8 cellular contexts compared by ENCODE assay signal in genomic region chr7:82443044-82443800, GRCh38. TPM values are rescaled to one million over a fixed set of nuclear protein-coding genes. Genes with fewer than 3 reads are reported as not detected.
DNase-seq lines count a peak whose midpoint lies in the region; ATAC-seq and TF ChIP-seq lines count a peak whose summit lies in the region.

TSS of gene CACNA2D1 (minus strand) at chr7:82443777.

- no peaks in the 10 kb centered on the region for H3K36me3 Mint-ChIP-seq in CD8-positive, alpha-beta T cell
- H3K36me3 Mint-ChIP-seq in GM23338 (ENCODE audit: low read depth) (no peaks in the 10 kb centered on the region; the same call in 2 of the 3 replicates), mesothelial cell of epicardium (no peaks in the 10 kb centered on the region)

- no peaks in the 10 kb centered on the region for H4K20me1 ChIP-seq in GM23338 (replicated peaks; ENCODE audit: insufficient read depth)

- H3K9me3 ChIP-seq in CD8-positive, alpha-beta T cell (ENCODE audit: low read length) = no peaks in the 10 kb centered on the region
- no peaks in the 10 kb centered on the region for H3K9me3 ChIP-seq in thyroid gland

- no peak within 1 kb of the TSS for H3K27ac ChIP-seq in CD8-positive, alpha-beta T cell (ENCODE audit: low read depth, low read length)
- no peak within 1 kb of the TSS; the same call in 1 of the 2 replicates for H3K27ac ChIP-seq in GM23338 (ENCODE audit: low read depth)
- peak within 1 kb of the TSS; percentile 85 to 96 (median 93) for H3K27ac ChIP-seq in thyroid gland

- POLR2A ChIA-PET in CD8-positive, alpha-beta T cell (lab: Charles Lee) = interaction anchor here (0.6 kb wide), 1 partner anchor 20 kb away, joined by 3 read pairs; no protein-coding TSS in a partner anchor

- no peaks in the 10 kb centered on the region for H3K4me1 ChIP-seq in CD8-positive, alpha-beta T cell (ENCODE audit: insufficient read depth, low read length)
- H3K4me1 ChIP-seq in GM23338 (ENCODE audit: insufficient read depth) (peaks cover 37% of the 10 kb centered on the region), thyroid gland (peaks cover 4 to 7% of the 10 kb centered on the region in 2 donors)

- TF ChIP-seq CTCF in CD8-positive, alpha-beta T cell (IDR thresholded peaks at IDR 0.05) = no peak
- no peak for TF ChIP-seq CTCF in GM23338 (conservative IDR thresholded peaks at IDR 0.05; ENCODE audit: low read depth in 2 of 2)
- no peak for TF ChIP-seq CTCF in epithelial cell of esophagus (IDR thresholded peaks at IDR 0.05; ENCODE audit: insufficient read depth, low read depth, low read length, missing control alignments)
- TF ChIP-seq CTCF in mesothelial cell of epicardium (IDR thresholded peaks at IDR 0.05; ENCODE audit: unreplicated experiment) = no peak
- no peak for TF ChIP-seq CTCF in thyroid gland (IDR thresholded peaks at IDR 0.05)

- no peak within 1 kb of the TSS for H3K4me3 ChIP-seq in CD8-positive, alpha-beta T cell (ENCODE audit: low read depth, low read length)
- H3K4me3 ChIP-seq in GM23338 (peak within 1 kb of the TSS; percentile 63), epithelial cell of esophagus (ENCODE audit: low read length) (peak within 1 kb of the TSS; percentile 50), thyroid gland (replicated peaks in 1 of 3) (peak within 1 kb of the TSS; percentile 77 to 91 (median 86))

- ATAC-seq in CD8-positive, alpha-beta T cell = no peak
- ATAC-seq in GM23338 = peak; percentile 33

- peak in 1 of 2 donors; percentile 70 for TF ChIP-seq POLR2A in thyroid gland (IDR thresholded peaks at IDR 0.05)

- intact Hi-C loops in CD8-positive, alpha-beta T cell (cut with DNase I, micrococcal nuclease) = no loop called here
- intact Hi-C loops in thyroid gland (cut with DNase I) = no loop called here

- no peak within 1 kb of the TSS for H3K27ac Mint-ChIP-seq in CD8-positive, alpha-beta T cell
- H3K27ac Mint-ChIP-seq in GM23338 (peak within 1 kb of the TSS; percentile 94), mesothelial cell of epicardium (peak within 1 kb of the TSS; percentile 93)

- no peaks in the 10 kb centered on the region for H3K36me3 ChIP-seq in CD8-positive, alpha-beta T cell (ENCODE audit: insufficient read depth, low read length)
- H3K36me3 ChIP-seq in GM23338 (ENCODE audit: insufficient read depth) (no peaks in the 10 kb centered on the region), thyroid gland (no peaks in the 10 kb centered on the region)

- peak within 1 kb of the TSS; percentile 61 for H3K4me3 Mint-ChIP-seq in CD8-positive, alpha-beta T cell
- H3K4me3 Mint-ChIP-seq in GM23338 = peak within 1 kb of the TSS; percentile 97
- H3K4me3 Mint-ChIP-seq in mesothelial cell of epicardium = peak within 1 kb of the TSS; percentile 88

- no peak for DNase-seq in CD8-positive, alpha-beta T cell
- DNase-seq in GM23338 (ENCODE audit: low spot score) (peak; percentile 60), SK-N-DZ (ENCODE audit: low spot score) (peak; percentile 41), epithelial cell of esophagus (ENCODE audit: low read depth) (peak; percentile 25), mesothelial cell of epicardium (ENCODE audit: low spot score in 2 of 2, unreplicated experiment in 2 of 2) (peak; percentile 43 to 74), thyroid gland (peak in 1 of 2 donors; percentile 58), superior temporal gyrus (ENCODE audit: extremely low spot score) (no peak), SIG-M5 treated with dmso at 0.1 percent for 504 hours (lab: John Stamatoyannopoulos, UW; ENCODE audit: unreplicated experiment) (no peak)

- H3K4me1 Mint-ChIP-seq in CD8-positive, alpha-beta T cell (ENCODE audit: low read depth) = peaks cover 9% of the 10 kb centered on the region
- peaks cover 33% of the 10 kb centered on the region for H3K4me1 Mint-ChIP-seq in GM23338
- peaks cover 26% of the 10 kb centered on the region for H3K4me1 Mint-ChIP-seq in mesothelial cell of epicardium

- peaks cover 4% of the 10 kb centered on the region for H3K27me3 ChIP-seq in CD8-positive, alpha-beta T cell (ENCODE audit: insufficient read depth, low read length)
- H3K27me3 ChIP-seq in GM23338 (ENCODE audit: insufficient read depth) (peaks cover 23% of the 10 kb centered on the region), thyroid gland (no peaks in the 10 kb centered on the region)

- 0 to 1% methylated on average over 2 to 17 of the region's 107 CpGs for WGBS in thyroid gland, 2 donors

- peaks cover 37% of the 10 kb centered on the region for H3K27me3 Mint-ChIP-seq in CD8-positive, alpha-beta T cell (ENCODE audit: low read depth)
- peaks cover 7% of the 10 kb centered on the region for H3K27me3 Mint-ChIP-seq in GM23338 (ENCODE audit: insufficient read depth, low read depth, poor library complexity)
- peaks cover 23% of the 10 kb centered on the region for H3K27me3 Mint-ChIP-seq in mesothelial cell of epicardium (ENCODE audit: low read depth)

- H3K79me2 ChIP-seq in GM23338 (replicated peaks; ENCODE audit: insufficient read depth) = peaks cover 30% of the 10 kb centered on the region

- H3K4me2 ChIP-seq in GM23338 = peak within 1 kb of the TSS; percentile 77

- H3K9me3 Mint-ChIP-seq in CD8-positive, alpha-beta T cell = no peaks in the 10 kb centered on the region
- H3K9me3 Mint-ChIP-seq in GM23338 = no peaks in the 10 kb centered on the region
- no peaks in the 10 kb centered on the region for H3K9me3 Mint-ChIP-seq in mesothelial cell of epicardium

- CTCF ChIA-PET in CD8-positive, alpha-beta T cell (lab: Charles Lee) = no interaction called here

- peak within 1 kb of the TSS; percentile 29; the same call in 1 of the 2 replicates for H2AFZ ChIP-seq in GM23338

- no peaks in the 10 kb centered on the region for H3K9me2 ChIP-seq in GM23338 (ENCODE audit: insufficient read depth)

- 0 out of 2 replicates have a peak, but pooled peaks cover 4% of the 10 kb centered on the region for H3F3A ChIP-seq in GM23338 (replicated peaks; ENCODE audit: low read depth)

TF ChIP-seq in GM23338, 12 proteins besides CTCF, POLR2A, EP300 and RAD21 (continues in another document):
- no peak for TF ChIP-seq EZH2phosphoT487 (IDR thresholded peaks at IDR 0.05; ENCODE audit: unreplicated experiment)
- TF ChIP-seq NANOG (IDR thresholded peaks at IDR 0.05; ENCODE audit: borderline replicate concordance) = no peak
- TF ChIP-seq EZH2 (IDR thresholded peaks at IDR 0.05; ENCODE audit: low read depth, unreplicated experiment) = no peak
- TF ChIP-seq STAT1 (IDR thresholded peaks at IDR 0.05; ENCODE audit: unreplicated experiment) = no peak
- no peak for TF ChIP-seq ZNF331 (CRISPR knock-in tag; IDR thresholded peaks at IDR 0.05; ENCODE audit: low read depth)
- no peak; the same call in 1 of the 2 replicates for TF ChIP-seq POLR2AphosphoS5 (IDR thresholded peaks at IDR 0.05; ENCODE audit: low read depth)
- TF ChIP-seq JUNB (IDR thresholded peaks at IDR 0.05; ENCODE audit: unreplicated experiment) = no peak
- no peak for TF ChIP-seq ZNF114 (CRISPR knock-in tag; IDR thresholded peaks at IDR 0.05)
- no peak for TF ChIP-seq ETS1 (IDR thresholded peaks at IDR 0.05)

RNA-seq across cellular contexts. Expression of gene CACNA2D1, which starts in this region (rescaled TPM):
- not detected for total RNA-seq in CD8-positive, alpha-beta T cell
- total RNA-seq in GM23338 (2014; rRNA removed; shearing (Covaris generic)) = 20.4 and 33.7 TPM in 2 replicates
- 5.5 and 7.0 TPM in 2 replicates for polyA plus RNA-seq in GM23338 (2016; fragmentation: Nextera tagmentation; extraction: Ambion mirVana)
- polyA plus RNA-seq in SK-N-DZ (2014; cell fraction: cytosol; rRNA removed) = 10.1 and 12.7 TPM in 2 replicates
- polyA plus RNA-seq in SK-N-DZ (2014; cell fraction: nucleus; rRNA removed) = 27.2 and 50.0 TPM in 2 replicates
- total RNA-seq in mesothelial cell of epicardium = 14.7 to 15.7 TPM (median 14.7 TPM) in 3 replicates
- total RNA-seq in thyroid gland = 100 to 1,000 TPM in 1 of 4 donors, 10 to 100 TPM in 3; 34.4 to 128 (median 67.9) TPM

Comparison
In these comparisons a context has a peak if more than half of its experiments do, and no peak if none do; other contexts are left out.
1. RNA of gene CACNA2D1 (total RNA-seq): 34.4 to 128 TPM in thyroid gland, 20.4 to 33.7 TPM in GM23338 and 14.7 to 15.7 TPM in mesothelial cell of epicardium; not detected in CD8-positive, alpha-beta T cell; every median in the first group is over 10 times any median in the second.
2. DNase-seq: peak in GM23338 (single experiment), SK-N-DZ (single experiment), epithelial cell of esophagus (single experiment) and mesothelial cell of epicardium (2 of 2); none in CD8-positive, alpha-beta T cell (0 of 7), superior temporal gyrus (single experiment) and SIG-M5 treated with dmso at 0.1 percent for 504 hours (single experiment).
3. H3K27ac ChIP-seq: peak in thyroid gland (3 of 3); none in CD8-positive, alpha-beta T cell (single experiment) and GM23338 (single experiment).
4. Peak in every context shown above with its lines, with median percentiles within 50 percentile points of each other: H3K4me3 Mint-ChIP-seq.